Comparison of ENCODE assay signal across 1 cellular context in genomic region chr11:33257160-33257896, GRCh38.
TF ChIP-seq lines count a peak whose summit lies in the region.

HIPK3 (plus strand) TSS chr11:33257381.

TF ChIP-seq in HepG2, 621 proteins besides CTCF, POLR2A, EP300 and RAD21 (continued from another document and continues in another):
- TF ChIP-seq, protein P1, sequence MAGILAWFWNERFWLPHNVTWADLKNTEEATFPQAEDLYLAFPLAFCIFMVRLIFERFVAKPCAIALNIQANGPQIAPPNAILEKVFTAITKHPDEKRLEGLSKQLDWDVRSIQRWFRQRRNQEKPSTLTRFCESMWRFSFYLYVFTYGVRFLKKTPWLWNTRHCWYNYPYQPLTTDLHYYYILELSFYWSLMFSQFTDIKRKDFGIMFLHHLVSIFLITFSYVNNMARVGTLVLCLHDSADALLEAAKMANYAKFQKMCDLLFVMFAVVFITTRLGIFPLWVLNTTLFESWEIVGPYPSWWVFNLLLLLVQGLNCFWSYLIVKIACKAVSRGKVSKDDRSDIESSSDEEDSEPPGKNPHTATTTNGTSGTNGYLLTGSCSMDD (CRISPR knock-in tag; IDR thresholded peaks at IDR 0.05) = no peak
- no peak for TF ChIP-seq ATF6 (CRISPR knock-in tag; conservative IDR thresholded peaks at IDR 0.05)
- no peak for TF ChIP-seq HMGXB3 (CRISPR knock-in tag; IDR thresholded peaks at IDR 0.05; ENCODE audit: borderline replicate concordance)
- TF ChIP-seq ATF5 (CRISPR knock-in tag; IDR thresholded peaks at IDR 0.05; ENCODE audit: low read depth) = no peak
- peak; percentile 59; the same call in 1 of the 2 replicates for TF ChIP-seq ZNF142 (CRISPR knock-in tag; IDR thresholded peaks at IDR 0.05)
- TF ChIP-seq ZNF251 (CRISPR knock-in tag; IDR thresholded peaks at IDR 0.05) = no peak
- TF ChIP-seq SMYD3 (CRISPR knock-in tag; IDR thresholded peaks at IDR 0.05) = no peak
- 0 out of 2 replicates have a peak, but pooled peaks have one; percentile 9 for TF ChIP-seq SNAI1 (CRISPR knock-in tag; IDR thresholded peaks at IDR 0.05; ENCODE audit: borderline replicate concordance)
- TF ChIP-seq, protein P2, sequence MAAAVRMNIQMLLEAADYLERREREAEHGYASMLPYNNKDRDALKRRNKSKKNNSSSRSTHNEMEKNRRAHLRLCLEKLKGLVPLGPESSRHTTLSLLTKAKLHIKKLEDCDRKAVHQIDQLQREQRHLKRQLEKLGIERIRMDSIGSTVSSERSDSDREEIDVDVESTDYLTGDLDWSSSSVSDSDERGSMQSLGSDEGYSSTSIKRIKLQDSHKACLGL (CRISPR knock-in tag; IDR thresholded peaks at IDR 0.05) = peak; percentile 56
- TF ChIP-seq CBX5 (CRISPR knock-in tag; IDR thresholded peaks at IDR 0.05; ENCODE audit: borderline replicate concordance) = no peak
- no peak for TF ChIP-seq ZNF644 (CRISPR knock-in tag; IDR thresholded peaks at IDR 0.05; ENCODE audit: low read depth)
- TF ChIP-seq HOXA3 (CRISPR knock-in tag; IDR thresholded peaks at IDR 0.05) = peak; percentile 12; the same call in 1 of the 2 replicates
- TF ChIP-seq MAZ (IDR thresholded peaks at IDR 0.05; ENCODE audit: borderline replicate concordance, low read depth, low read length) = peak; percentile 67; the same call in 1 of the 2 replicates
- TF ChIP-seq MAZ (CRISPR knock-in tag; IDR thresholded peaks at IDR 0.05; ENCODE audit: low read depth) = no peak; the same call in 1 of the 2 replicates
- TF ChIP-seq, protein P3, sequence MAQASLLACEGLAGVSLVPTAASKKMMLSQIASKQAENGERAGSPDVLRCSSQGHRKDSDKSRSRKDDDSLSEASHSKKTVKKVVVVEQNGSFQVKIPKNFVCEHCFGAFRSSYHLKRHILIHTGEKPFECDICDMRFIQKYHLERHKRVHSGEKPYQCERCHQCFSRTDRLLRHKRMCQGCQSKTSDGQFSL (CRISPR knock-in tag; IDR thresholded peaks at IDR 0.05) = no peak
- peak; percentile 35; the same call in 1 of the 2 replicates for TF ChIP-seq ZBTB14 (CRISPR knock-in tag; IDR thresholded peaks at IDR 0.05)
- no peak for TF ChIP-seq PBX3 (CRISPR knock-in tag; IDR thresholded peaks at IDR 0.05; ENCODE audit: borderline replicate concordance)
- TF ChIP-seq, protein P4, sequence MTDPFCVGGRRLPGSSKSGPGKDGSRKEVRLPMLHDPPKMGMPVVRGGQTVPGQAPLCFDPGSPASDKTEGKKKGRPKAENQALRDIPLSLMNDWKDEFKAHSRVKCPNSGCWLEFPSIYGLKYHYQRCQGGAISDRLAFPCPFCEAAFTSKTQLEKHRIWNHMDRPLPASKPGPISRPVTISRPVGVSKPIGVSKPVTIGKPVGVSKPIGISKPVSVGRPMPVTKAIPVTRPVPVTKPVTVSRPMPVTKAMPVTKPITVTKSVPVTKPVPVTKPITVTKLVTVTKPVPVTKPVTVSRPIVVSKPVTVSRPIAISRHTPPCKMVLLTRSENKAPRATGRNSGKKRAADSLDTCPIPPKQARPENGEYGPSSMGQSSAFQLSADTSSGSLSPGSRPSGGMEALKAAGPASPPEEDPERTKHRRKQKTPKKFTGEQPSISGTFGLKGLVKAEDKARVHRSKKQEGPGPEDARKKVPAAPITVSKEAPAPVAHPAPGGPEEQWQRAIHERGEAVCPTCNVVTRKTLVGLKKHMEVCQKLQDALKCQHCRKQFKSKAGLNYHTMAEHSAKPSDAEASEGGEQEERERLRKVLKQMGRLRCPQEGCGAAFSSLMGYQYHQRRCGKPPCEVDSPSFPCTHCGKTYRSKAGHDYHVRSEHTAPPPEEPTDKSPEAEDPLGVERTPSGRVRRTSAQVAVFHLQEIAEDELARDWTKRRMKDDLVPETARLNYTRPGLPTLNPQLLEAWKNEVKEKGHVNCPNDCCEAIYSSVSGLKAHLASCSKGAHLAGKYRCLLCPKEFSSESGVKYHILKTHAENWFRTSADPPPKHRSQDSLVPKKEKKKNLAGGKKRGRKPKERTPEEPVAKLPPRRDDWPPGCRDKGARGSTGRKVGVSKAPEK (CRISPR knock-in tag; IDR thresholded peaks at IDR 0.05; ENCODE audit: borderline replicate concordance) = no peak
- TF ChIP-seq, protein P5, sequence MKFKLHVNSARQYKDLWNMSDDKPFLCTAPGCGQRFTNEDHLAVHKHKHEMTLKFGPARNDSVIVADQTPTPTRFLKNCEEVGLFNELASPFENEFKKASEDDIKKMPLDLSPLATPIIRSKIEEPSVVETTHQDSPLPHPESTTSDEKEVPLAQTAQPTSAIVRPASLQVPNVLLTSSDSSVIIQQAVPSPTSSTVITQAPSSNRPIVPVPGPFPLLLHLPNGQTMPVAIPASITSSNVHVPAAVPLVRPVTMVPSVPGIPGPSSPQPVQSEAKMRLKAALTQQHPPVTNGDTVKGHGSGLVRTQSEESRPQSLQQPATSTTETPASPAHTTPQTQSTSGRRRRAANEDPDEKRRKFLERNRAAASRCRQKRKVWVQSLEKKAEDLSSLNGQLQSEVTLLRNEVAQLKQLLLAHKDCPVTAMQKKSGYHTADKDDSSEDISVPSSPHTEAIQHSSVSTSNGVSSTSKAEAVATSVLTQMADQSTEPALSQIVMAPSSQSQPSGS (CRISPR knock-in tag; IDR thresholded peaks at IDR 0.05) = no peak; the same call in 1 of the 2 replicates
- TF ChIP-seq ISX (CRISPR knock-in tag; conservative IDR thresholded peaks at IDR 0.05) = no peak
- TF ChIP-seq PCBP1 (IDR thresholded peaks at IDR 0.05; ENCODE audit: borderline replicate concordance, low read depth, low read length) = peak; percentile 65; the same call in 1 of the 2 replicates
- TF ChIP-seq ZNF501 (CRISPR knock-in tag; IDR thresholded peaks at IDR 0.05) = no peak; the same call in 1 of the 2 replicates
- no peak for TF ChIP-seq ZSCAN9 (CRISPR knock-in tag; IDR thresholded peaks at IDR 0.05; ENCODE audit: borderline replicate concordance)
- 0 out of 2 replicates have a peak, but pooled peaks have one; percentile 25 for TF ChIP-seq SATB2 (CRISPR knock-in tag; IDR thresholded peaks at IDR 0.05)
- 0 out of 2 replicates have a peak, but pooled peaks have one; percentile 56 for TF ChIP-seq ZBTB42 (CRISPR knock-in tag; IDR thresholded peaks at IDR 0.05)
- TF ChIP-seq ZSCAN30 (CRISPR knock-in tag; IDR thresholded peaks at IDR 0.05) = no peak
- TF ChIP-seq, protein P6, sequence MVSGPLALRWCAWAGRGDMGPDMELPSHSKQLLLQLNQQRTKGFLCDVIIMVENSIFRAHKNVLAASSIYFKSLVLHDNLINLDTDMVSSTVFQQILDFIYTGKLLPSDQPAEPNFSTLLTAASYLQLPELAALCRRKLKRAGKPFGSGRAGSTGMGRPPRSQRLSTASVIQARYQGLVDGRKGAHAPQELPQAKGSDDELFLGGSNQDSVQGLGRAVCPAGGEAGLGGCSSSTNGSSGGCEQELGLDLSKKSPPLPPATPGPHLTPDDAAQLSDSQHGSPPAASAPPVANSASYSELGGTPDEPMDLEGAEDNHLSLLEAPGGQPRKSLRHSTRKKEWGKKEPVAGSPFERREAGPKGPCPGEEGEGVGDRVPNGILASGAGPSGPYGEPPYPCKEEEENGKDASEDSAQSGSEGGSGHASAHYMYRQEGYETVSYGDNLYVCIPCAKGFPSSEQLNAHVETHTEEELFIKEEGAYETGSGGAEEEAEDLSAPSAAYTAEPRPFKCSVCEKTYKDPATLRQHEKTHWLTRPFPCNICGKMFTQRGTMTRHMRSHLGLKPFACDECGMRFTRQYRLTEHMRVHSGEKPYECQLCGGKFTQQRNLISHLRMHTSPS (CRISPR knock-in tag; IDR thresholded peaks at IDR 0.05; ENCODE audit: low read depth) = no peak
- peak; percentile 17; the same call in 1 of the 2 replicates for TF ChIP-seq ZNF225 (CRISPR knock-in tag; IDR thresholded peaks at IDR 0.05)
